Comparison of ENCODE assay signal across 12 cellular contexts in the genomic region with DNA sequence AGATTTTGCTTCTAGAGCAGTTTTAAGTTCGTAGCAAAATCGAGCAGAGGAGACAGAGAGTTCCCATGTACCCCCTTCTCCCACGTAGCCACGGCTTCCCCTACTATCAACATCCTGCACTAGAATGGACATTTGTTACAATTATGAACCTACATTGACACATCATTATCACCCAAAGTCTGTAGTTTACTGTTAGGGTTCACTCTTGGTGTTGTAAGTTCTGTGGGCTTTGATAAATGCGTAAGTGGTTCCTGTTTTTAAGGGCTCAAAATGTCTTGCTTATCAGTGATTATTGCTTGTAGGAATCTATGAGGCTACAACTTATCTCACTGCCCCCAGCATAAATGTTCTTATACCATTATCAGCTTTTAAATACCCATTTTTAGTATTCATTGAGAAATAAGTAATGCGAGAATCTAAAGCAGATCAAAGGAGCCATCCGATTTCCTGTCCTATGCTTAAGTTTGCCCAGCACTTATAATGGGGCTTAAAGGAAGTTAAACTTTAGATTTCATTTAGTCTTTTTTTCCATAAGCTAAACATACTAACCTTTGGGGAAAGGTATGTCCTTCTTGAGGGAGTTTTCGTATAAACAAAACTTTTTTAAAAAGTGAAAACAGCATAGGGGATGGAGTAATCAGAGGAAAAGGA.
DNase-seq lines count a peak whose midpoint lies in the region; ATAC-seq and TF ChIP-seq lines count a peak whose summit lies in the region.
"Had no signal": no experiment of that assay in that cellular context is flagged by ENCODE, and none has a peak within 500 bp of the region (broad histone marks: within the 10 kb centered on the region; RNA-seq: fewer than 3 reads in every experiment).

No MANE protein-coding gene starts in this region.

- CTCF ChIA-PET in WTC11 (lab: Charles Lee), result no interaction called here

- intact Hi-C loops in activated T-helper 1 cell treated with anti-CD3 and anti-CD28 coated beads, Interleukin-12 subunit alpha, Interleukin-12 subunit beta, Interleukin-2, Interleukin-4 antibody, amounts not matched to agents 30 ng/mL and 10 ng/mL and 1 ng/mL, durations not matched to agents 14 hours and 24 hours and 36 hours (cut with micrococcal nuclease), result loop anchor here (1.0 kb wide), 2 partner anchors 11 to 27 kb away; no protein-coding TSS in a partner anchor
- intact Hi-C loops in natural killer cell (cut with micrococcal nuclease), result no loop called here

- no peak for TF ChIP-seq CTCF in natural killer cell (IDR thresholded peaks at IDR 0.05)
- TF ChIP-seq CTCF in WTC11 (IDR thresholded peaks at IDR 0.05), result no peak

- no peaks in the 10 kb centered on the region for H3K9me3 Mint-ChIP-seq in activated T-helper 1 cell treated with anti-CD3 and anti-CD28 coated beads, Interleukin-12 subunit alpha, Interleukin-12 subunit beta, Interleukin-2, Interleukin-4 antibody, amounts not matched to agents 30 ng/mL and 10 ng/mL and 1 ng/mL, durations not matched to agents 14 hours and 24 hours and 36 hours
- H3K9me3 Mint-ChIP-seq in natural killer cell (no peaks in the 10 kb centered on the region), WTC11 (no peaks in the 10 kb centered on the region)

- peak overlapping the region; percentile 56 for H3K27ac Mint-ChIP-seq in activated T-helper 1 cell treated with anti-CD3 and anti-CD28 coated beads, Interleukin-12 subunit alpha, Interleukin-12 subunit beta, Interleukin-2, Interleukin-4 antibody, amounts not matched to agents 30 ng/mL and 10 ng/mL and 1 ng/mL, durations not matched to agents 14 hours and 24 hours and 36 hours
- H3K27ac Mint-ChIP-seq in natural killer cell, result peak overlapping the region; percentile 23 to 65
- H3K27ac Mint-ChIP-seq in WTC11, result no peak overlapping the region

- no peak overlapping the region for H3K4me3 Mint-ChIP-seq in activated T-helper 1 cell treated with anti-CD3 and anti-CD28 coated beads, Interleukin-12 subunit alpha, Interleukin-12 subunit beta, Interleukin-2, Interleukin-4 antibody, amounts not matched to agents 30 ng/mL and 10 ng/mL and 1 ng/mL, durations not matched to agents 14 hours and 24 hours and 36 hours
- H3K4me3 Mint-ChIP-seq in natural killer cell (peak overlapping the region; percentile 45), WTC11 (no peak overlapping the region)

- DNase-seq in CMK (ENCODE audit: low read depth), result peak; percentile 21
- DNase-seq in MV-4-11 (lab: John Stamatoyannopoulos, UW), result peak; percentile 62
- DNase-seq in activated T-helper 1 cell treated with anti-CD3 and anti-CD28 coated beads, Interleukin-12 subunit alpha, Interleukin-12 subunit beta, Interleukin-2, Interleukin-4 antibody, amounts not matched to agents 30 ng/mL and 10 ng/mL and 1 ng/mL, durations not matched to agents 14 hours and 24 hours and 36 hours (ENCODE audit: low spot score), result no peak
- no peak for DNase-seq in natural killer cell
- DNase-seq in LoVo (ENCODE audit: low spot score), result no peak
- no peak for DNase-seq in WTC11 (ENCODE audit: low spot score)
- DNase-seq: dermis blood vessel endothelial cell, NCI-H1092 treated with DMSO at 0.1 percent for 48 hours, NCI-H226, retina, T-helper 1 cell had no signal

- peaks cover 14% of the 10 kb centered on the region for H3K36me3 Mint-ChIP-seq in activated T-helper 1 cell treated with anti-CD3 and anti-CD28 coated beads, Interleukin-12 subunit alpha, Interleukin-12 subunit beta, Interleukin-2, Interleukin-4 antibody, amounts not matched to agents 30 ng/mL and 10 ng/mL and 1 ng/mL, durations not matched to agents 14 hours and 24 hours and 36 hours (ENCODE audit: low read depth)
- H3K36me3 Mint-ChIP-seq in natural killer cell (no peaks in the 10 kb centered on the region), WTC11 (0 out of 2 replicates have a peak, but pooled peaks cover 4% of the 10 kb centered on the region)

- no peaks in the 10 kb centered on the region for H3K27me3 Mint-ChIP-seq in activated T-helper 1 cell treated with anti-CD3 and anti-CD28 coated beads, Interleukin-12 subunit alpha, Interleukin-12 subunit beta, Interleukin-2, Interleukin-4 antibody, amounts not matched to agents 30 ng/mL and 10 ng/mL and 1 ng/mL, durations not matched to agents 14 hours and 24 hours and 36 hours (ENCODE audit: insufficient read depth)
- H3K27me3 Mint-ChIP-seq in natural killer cell (ENCODE audit: low read depth in 2 of 2) (no peaks in the 10 kb centered on the region), WTC11 (ENCODE audit: low read depth) (no peaks in the 10 kb centered on the region)

- ATAC-seq in natural killer cell, result peak in 2 of 3 donors; percentile 41 to 55
- ATAC-seq in GM18868 (IDR thresholded peaks at IDR 0.05; ENCODE audit: unreplicated experiment), result no peak
- ATAC-seq in WTC11, result no peak

- POLR2A ChIA-PET in WTC11 (lab: Charles Lee), result no interaction called here

- peaks cover 60% of the 10 kb centered on the region for H3K4me1 Mint-ChIP-seq in activated T-helper 1 cell treated with anti-CD3 and anti-CD28 coated beads, Interleukin-12 subunit alpha, Interleukin-12 subunit beta, Interleukin-2, Interleukin-4 antibody, amounts not matched to agents 30 ng/mL and 10 ng/mL and 1 ng/mL, durations not matched to agents 14 hours and 24 hours and 36 hours (ENCODE audit: low read depth)
- H3K4me1 Mint-ChIP-seq in natural killer cell (peaks cover 53 to 60% of the 10 kb centered on the region in 2 donors), WTC11 (peaks cover 31% of the 10 kb centered on the region)

TF ChIP-seq in WTC11, 78 proteins besides CTCF, POLR2A, EP300 and RAD21:
- TF ChIP-seq ARID4B (CRISPR knock-in tag; IDR thresholded peaks at IDR 0.05; ENCODE audit: borderline replicate concordance), result no peak
- no peak for TF ChIP-seq TCF7 (CRISPR knock-in tag; IDR thresholded peaks at IDR 0.05; ENCODE audit: low read depth)
- no peak for TF ChIP-seq FOXJ3 (CRISPR knock-in tag; IDR thresholded peaks at IDR 0.05; ENCODE audit: borderline replicate concordance)
- TF ChIP-seq NR1H2 (CRISPR knock-in tag; IDR thresholded peaks at IDR 0.05), result no peak
- TF ChIP-seq NFE2L1 (CRISPR knock-in tag; IDR thresholded peaks at IDR 0.05), result no peak
- TF ChIP-seq ZNF219 (CRISPR knock-in tag; IDR thresholded peaks at IDR 0.05; ENCODE audit: borderline replicate concordance), result no peak
- TF ChIP-seq ZNF423 (CRISPR knock-in tag; IDR thresholded peaks at IDR 0.05), result no peak
TF ChIP-seq in WTC11: peak in this region for 0.

Comparison
In these comparisons a context has a peak if more than half of its experiments do, and no peak if none do; other contexts are left out.
1. DNase-seq: peak in CMK (single experiment) and MV-4-11 (single experiment); none in activated T-helper 1 cell treated with anti-CD3 and anti-CD28 coated beads, Interleukin-12 subunit alpha, Interleukin-12 subunit beta, Interleukin-2, Interleukin-4 antibody, amounts not matched to agents 30 ng/mL and 10 ng/mL and 1 ng/mL, durations not matched to agents 14 hours and 24 hours and 36 hours (single experiment), natural killer cell (single experiment), LoVo (single experiment) and WTC11 (single experiment).
2. ATAC-seq: peak in natural killer cell (2 of 3); none in GM18868 (single experiment) and WTC11 (single experiment).